ENCODE assay signal across 9 cellular contexts in the genomic region with DNA sequence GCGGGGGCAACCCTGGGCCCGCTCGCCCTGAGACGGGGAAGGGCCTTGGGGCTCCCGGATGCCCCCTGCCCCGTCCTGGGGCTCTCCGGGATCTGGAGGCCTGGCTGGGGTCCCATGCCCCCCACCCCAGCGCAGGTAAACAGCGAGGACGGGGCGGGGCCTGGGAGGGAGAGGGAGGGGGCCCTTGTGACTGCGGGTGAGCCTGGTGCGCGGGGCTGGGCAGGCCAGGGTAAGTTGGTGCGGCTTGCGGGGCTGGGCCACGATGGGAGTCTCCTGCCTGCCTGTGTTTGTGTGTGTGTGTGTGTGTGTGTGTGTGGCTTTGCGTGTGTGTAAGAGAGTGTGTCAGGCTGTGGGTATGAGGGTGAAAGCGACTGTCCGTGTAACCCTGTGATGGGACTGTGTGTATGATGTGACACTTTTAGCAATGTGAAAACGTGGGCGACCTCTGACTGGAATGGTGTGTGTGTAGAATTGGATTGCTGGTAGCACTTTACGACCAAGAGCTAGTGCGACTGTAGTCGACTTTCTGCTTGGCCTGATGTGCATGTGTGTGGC. TPM values are rescaled to one million over a fixed set of nuclear protein-coding genes. Genes with fewer than 3 reads are reported as not detected.
DNase-seq lines count a peak whose midpoint lies in the region; FAIRE-seq and TF ChIP-seq lines count a peak whose summit lies in the region.
"Had no signal": no experiment of that assay in that cellular context is flagged by ENCODE, and none has a peak within 500 bp of the region (broad histone marks: within the 10 kb centered on the region; RNA-seq: fewer than 3 reads in every experiment).

No MANE protein-coding gene starts in this region.

- H3K4me1 ChIP-seq in HAP-1 (peaks cover 3% of the 10 kb centered on the region; the same call in 1 of the 2 replicates), prostate gland (replicated peaks) (no peaks in the 10 kb centered on the region)

- intact Hi-C loops in prostate gland (cut with DNase I) = no loop called here

- 4% methylated on average over 24 of the region's 25 CpGs for WGBS in prostate gland

- in situ Hi-C loops in HAP-1 (cut with MboI; ENCODE audit: low sequenced_read_pairs) = no loop called here

- H3K27me3 ChIP-seq in HAP-1 (ENCODE audit: low read depth) = no peaks in the 10 kb centered on the region
- H3K27me3 ChIP-seq in prostate gland (replicated peaks; ENCODE audit: insufficient read depth) = no peaks in the 10 kb centered on the region

- H3K27ac ChIP-seq in prostate gland = peak overlapping the region in 1 of 2 donors; percentile 61

- FAIRE-seq in D721Med (lab: Jason Lieb, UNC) = no peak

- DNase-seq in HAP-1 (ENCODE audit: low spot score in 2 of 2) = peak in 1 of 2 experiments; percentile 50
- peak; percentile 30 for DNase-seq in RKO (ENCODE audit: low spot score)
- DNase-seq in fibroblast of the aortic adventitia (ENCODE audit: low read depth) = peak; percentile 18
- peak; percentile 16 for DNase-seq in prostate gland (ENCODE audit: low spot score)
- DNase-seq in stimulated activated naive CD4-positive, alpha-beta T cell (lab: John Stamatoyannopoulos, UW) = no peak
- DNase-seq in D721Med (ENCODE audit: insufficient read length, low spot score) = no peak
- DNase-seq in globus pallidus (ENCODE audit: low spot score) = no peak
- DNase-seq: amygdala had no signal

- H3K9me3 ChIP-seq in HAP-1 (no peaks in the 10 kb centered on the region), prostate gland (no peaks in the 10 kb centered on the region)

- TF ChIP-seq CTCF in fibroblast of the aortic adventitia (IDR thresholded peaks at IDR 0.05; ENCODE audit: insufficient read depth, low read length) = no peak
- no peak for TF ChIP-seq CTCF in prostate gland (IDR thresholded peaks at IDR 0.05)
- no peak for TF ChIP-seq CTCF in D721Med (IDR thresholded peaks at IDR 0.05; ENCODE audit: insufficient read depth, missing control alignments)

- H3K36me3 ChIP-seq in HAP-1 (replicated peaks) (no peaks in the 10 kb centered on the region), prostate gland (no peaks in the 10 kb centered on the region)

- peak overlapping the region; percentile 56 for H3K4me3 ChIP-seq in HAP-1
- H3K4me3 ChIP-seq in fibroblast of the aortic adventitia (ENCODE audit: low read depth, low read length) = no peak overlapping the region
- H3K4me3 ChIP-seq in prostate gland = peak overlapping the region; percentile 31 to 47

- no peak for TF ChIP-seq POLR2A in prostate gland (IDR thresholded peaks at IDR 0.05)

RNA-seq across cellular contexts. Expression of gene KLC3, which starts 0.4 kb away (rescaled TPM):
- total RNA-seq in fibroblast of the aortic adventitia (ENCODE audit: low replicate concordance) (not detected in 2 replicates), prostate gland (1 to 10 TPM; 3.4 to 7.0 TPM)
- total RNA-seq: T-helper 2 cell treated with Interferon-gamma antibody and Interleukin-4, amounts not matched to agents 100 ng/mL and 5 ng/mL, for 36 hours had no signal

RNA-seq across cellular contexts. Expression of gene CKM, which starts 18.3 kb away (rescaled TPM):
- total RNA-seq in fibroblast of the aortic adventitia (ENCODE audit: low replicate concordance) (not detected in 2 replicates), prostate gland (10 to 100 TPM; 24.7 to 42.8 TPM)
- total RNA-seq: T-helper 2 cell treated with Interferon-gamma antibody and Interleukin-4, amounts not matched to agents 100 ng/mL and 5 ng/mL, for 36 hours had no signal

RNA-seq across cellular contexts. Expression of gene ERCC2, which starts 29.4 kb away (rescaled TPM):
- 22.3 and 34.8 TPM in 2 replicates for total RNA-seq in fibroblast of the aortic adventitia (ENCODE audit: low replicate concordance)
- total RNA-seq in prostate gland = 10 to 100 TPM; 20.5 to 31.8 TPM

Comparison
In these comparisons a context has a peak if more than half of its experiments do, and no peak if none do; other contexts are left out.
1. DNase-seq: peak in RKO (single experiment), fibroblast of the aortic adventitia (single experiment) and prostate gland (single experiment); none in stimulated activated naive CD4-positive, alpha-beta T cell (0 of 6), D721Med (single experiment) and globus pallidus (single experiment).
2. RNA of gene CKM, which starts 18.3 kb away (total RNA-seq): 24.7 to 42.8 TPM in prostate gland; not detected in fibroblast of the aortic adventitia; every median in the first group is over 10 times any median in the second.